In genomic region chr11:67316882-67317364, GRCh38 we compare ENCODE assay signal across 8 cellular contexts. TPM values are rescaled to one million over a fixed set of nuclear protein-coding genes. Genes with fewer than 3 reads are reported as not detected.
DNase-seq lines count a peak whose midpoint lies in the region; ATAC-seq and TF ChIP-seq lines count a peak whose summit lies in the region.

No MANE protein-coding gene starts in this region.

- DNase-seq in EL (peak; percentile 70), HCEC 1CT (peak; percentile 57), Peyer's patch (no peak), endodermal cell (no peak), mucosa of gallbladder (ENCODE audit: low spot score) (no peak), NCI-H1694 (lab: John Stamatoyannopoulos, UW) (no peak)
- no peak for DNase-seq in naive thymus-derived CD8-positive, alpha-beta T cell

- POLR2A ChIA-PET in naive thymus-derived CD8-positive, alpha-beta T cell (lab: Charles Lee) = interaction anchor here (0.5 to 49.2 kb wide), 15 partner anchors 8 to 1822 kb away, joined by 3 to 2293 read pairs (median 5); partner anchors contain the start of genes ANKRD13D, GRK2, POLD4 and SSH3

- H3K27me3 ChIP-seq in Peyer's patch = no peaks in the 10 kb centered on the region
- peaks cover 26% of the 10 kb centered on the region for H3K27me3 ChIP-seq in endodermal cell (ENCODE audit: control insufficient read depth, insufficient read depth, low read length, poor library complexity, severe bottlenecking)

- H3K9me3 ChIP-seq in Peyer's patch (no peaks in the 10 kb centered on the region), endodermal cell (ENCODE audit: control insufficient read depth, low read length) (no peaks in the 10 kb centered on the region)

- H3K4me1 Mint-ChIP-seq in endodermal cell = peaks cover 5% of the 10 kb centered on the region
- H3K4me1 Mint-ChIP-seq in naive thymus-derived CD8-positive, alpha-beta T cell = peaks cover 25 to 58% (median 44%) of the 10 kb centered on the region in 4 donors

- no peaks in the 10 kb centered on the region for H3K36me3 ChIP-seq in Peyer's patch
- H3K36me3 ChIP-seq in endodermal cell (ENCODE audit: control insufficient read depth, insufficient read depth, low read length) = no peaks in the 10 kb centered on the region

- H3K36me3 Mint-ChIP-seq in endodermal cell (ENCODE audit: low read depth) = peaks cover under 1% of the 10 kb centered on the region
- H3K36me3 Mint-ChIP-seq in naive thymus-derived CD8-positive, alpha-beta T cell = no peaks in the 10 kb centered on the region

- no peaks in the 10 kb centered on the region for H3K9me3 Mint-ChIP-seq in endodermal cell
- H3K9me3 Mint-ChIP-seq in naive thymus-derived CD8-positive, alpha-beta T cell = no peaks in the 10 kb centered on the region

- ATAC-seq in naive thymus-derived CD8-positive, alpha-beta T cell = no peak
- no peak for ATAC-seq in GM19035 (IDR thresholded peaks at IDR 0.05; ENCODE audit: unreplicated experiment)

- peak overlapping the region; percentile 93 for H3K27ac Mint-ChIP-seq in endodermal cell
- peak overlapping the region in 9 of 10 donors; percentile 72 to 98 (median 97) for H3K27ac Mint-ChIP-seq in naive thymus-derived CD8-positive, alpha-beta T cell

- peak overlapping the region; percentile 65 to 72 (median 67) for H3K4me3 ChIP-seq in Peyer's patch
- peak overlapping the region; percentile 90 for H3K4me3 ChIP-seq in endodermal cell (ENCODE audit: low read length)

- peak overlapping the region; percentile 81 for H3K4me3 Mint-ChIP-seq in endodermal cell
- peak overlapping the region; percentile 93 to 100 (median 99) for H3K4me3 Mint-ChIP-seq in naive thymus-derived CD8-positive, alpha-beta T cell

- peak overlapping the region; percentile 83 to 92 (median 87) for H3K27ac ChIP-seq in Peyer's patch
- H3K27ac ChIP-seq in endodermal cell (ENCODE audit: low read depth, low read length) = peak overlapping the region; percentile 47

- TF ChIP-seq CTCF in Peyer's patch (IDR thresholded peaks at IDR 0.05) = no peak
- no peak for TF ChIP-seq CTCF in endodermal cell (conservative IDR thresholded peaks at IDR 0.05)

- peaks cover 28% of the 10 kb centered on the region for H3K27me3 Mint-ChIP-seq in endodermal cell (ENCODE audit: insufficient read depth)
- H3K27me3 Mint-ChIP-seq in naive thymus-derived CD8-positive, alpha-beta T cell = no peaks in the 10 kb centered on the region

- TF ChIP-seq POLR2A in Peyer's patch (IDR thresholded peaks at IDR 0.05) = no peak

- H3K4me1 ChIP-seq in Peyer's patch (peaks cover 0 to 37% (median 2%) of the 10 kb centered on the region in 4 donors), endodermal cell (ENCODE audit: control insufficient read depth, insufficient read depth, low read length) (no peaks in the 10 kb centered on the region)

- peak overlapping the region; percentile 37 for H3K9ac ChIP-seq in endodermal cell (ENCODE audit: extremely low read depth, low read length, poor library complexity, severe bottlenecking)

- 1 to 4% methylated on average over 8 to 20 of the region's 20 CpGs for WGBS in endodermal cell (ENCODE audit: insufficient coverage in 1 of 2, insufficient read length in 1 of 2), 2 experiments

RNA-seq across cellular contexts. Expression of gene SSH3, which starts 13.6 kb away (rescaled TPM):
- total RNA-seq in Peyer's patch (100 to 1,000 TPM in 2 of 4 donors, 10 to 100 TPM in 2; 55.9 to 128 (median 99.9) TPM), endodermal cell (10 to 100 TPM; 39.1 to 44.4 TPM), mucosa of gallbladder (107 TPM)
- polyA plus RNA-seq in endodermal cell (2013, experiment 1 of 2) = 22.0 TPM
- polyA plus RNA-seq in endodermal cell (2013, experiment 2 of 2) = 16.0 TPM
- total RNA-seq in naive thymus-derived CD8-positive, alpha-beta T cell = 10 to 100 TPM; 18.1 to 25.3 TPM
- 1 to 10 TPM; 1.7 to 4.5 (median 3.2) TPM for polyA plus RNA-seq in naive thymus-derived CD8-positive, alpha-beta T cell

RNA-seq across cellular contexts. Expression of gene ANKRD13D, which starts 27.8 kb away (rescaled TPM):
- 10 to 100 TPM; 25.4 to 97.4 (median 41.5) TPM for total RNA-seq in Peyer's patch
- total RNA-seq in endodermal cell = 10 to 100 TPM; 56.6 to 58.6 TPM
- polyA plus RNA-seq in endodermal cell (2013, experiment 1 of 2) = 30.0 TPM
- polyA plus RNA-seq in endodermal cell (2013, experiment 2 of 2) = 27.5 TPM
- total RNA-seq in naive thymus-derived CD8-positive, alpha-beta T cell = 100 to 1,000 TPM; 189 to 206 TPM
- 10 to 100 TPM in 2 of 3 donors, 1 to 10 TPM in 1; 6.0 to 18.3 (median 10.1) TPM for polyA plus RNA-seq in naive thymus-derived CD8-positive, alpha-beta T cell
- total RNA-seq in mucosa of gallbladder = 80.5 TPM

RNA-seq across cellular contexts. Expression of gene POLD4, which starts 36.4 kb away (rescaled TPM):
- total RNA-seq in Peyer's patch = 100 to 1,000 TPM in 3 of 4 donors, 10 to 100 TPM in 1; 74.3 to 329 (median 272) TPM
- total RNA-seq in endodermal cell = 10 to 100 TPM; 40.7 to 47.6 TPM
- 24.3 TPM for polyA plus RNA-seq in endodermal cell (2013, experiment 1 of 2)
- 30.1 TPM for polyA plus RNA-seq in endodermal cell (2013, experiment 2 of 2)
- 100 to 1,000 TPM; 102 to 110 TPM for total RNA-seq in naive thymus-derived CD8-positive, alpha-beta T cell
- polyA plus RNA-seq in naive thymus-derived CD8-positive, alpha-beta T cell = 100 to 1,000 TPM in 2 of 3 donors, 10 to 100 TPM in 1; 87.7 to 105 (median 102) TPM
- total RNA-seq in mucosa of gallbladder = 87.5 TPM

RNA-seq across cellular contexts. Expression of gene GRK2, which starts 50.6 kb away (rescaled TPM):
- 100 to 1,000 TPM; 103 to 276 (median 163) TPM for total RNA-seq in Peyer's patch
- total RNA-seq in endodermal cell = 10 to 100 TPM; 58.0 to 61.7 TPM
- polyA plus RNA-seq in endodermal cell (2013, experiment 1 of 2) = 43.5 TPM
- 39.5 TPM for polyA plus RNA-seq in endodermal cell (2013, experiment 2 of 2)
- total RNA-seq in naive thymus-derived CD8-positive, alpha-beta T cell = 100 to 1,000 TPM; 345 to 354 TPM
- 10 to 100 TPM; 16.8 to 70.7 (median 31.1) TPM for polyA plus RNA-seq in naive thymus-derived CD8-positive, alpha-beta T cell
- total RNA-seq in mucosa of gallbladder = 86.1 TPM

RNA-seq across cellular contexts. Expression of gene CLCF1, which starts 56.5 kb away (rescaled TPM):
- 10 to 100 TPM in 2 of 4 donors, 1 to 10 TPM in 2; 1.2 to 14.9 (median 7.5) TPM for total RNA-seq in Peyer's patch
- 1 to 10 TPM; 3.6 to 4.8 TPM for total RNA-seq in endodermal cell
- polyA plus RNA-seq in endodermal cell (2013, experiment 1 of 2) = 2.4 TPM
- 2.6 TPM for polyA plus RNA-seq in endodermal cell (2013, experiment 2 of 2)
- total RNA-seq in naive thymus-derived CD8-positive, alpha-beta T cell = 1 to 10 TPM; 1.1 to 1.5 TPM
- polyA plus RNA-seq in naive thymus-derived CD8-positive, alpha-beta T cell = under 1 TPM in 1 of 3 donors, not detected in 2; 0.58 TPM
- 4.0 TPM for total RNA-seq in mucosa of gallbladder

Comparison
In these comparisons a context has a peak if more than half of its experiments do, and no peak if none do; other contexts are left out.
1. DNase-seq: peak in EL (single experiment) and HCEC 1CT (single experiment); none in Peyer's patch (0 of 3), endodermal cell (single experiment), naive thymus-derived CD8-positive, alpha-beta T cell (0 of 10), mucosa of gallbladder (single experiment) and NCI-H1694 (single experiment).